ENCODE assay signal across 18 cellular contexts in the genomic region with DNA sequence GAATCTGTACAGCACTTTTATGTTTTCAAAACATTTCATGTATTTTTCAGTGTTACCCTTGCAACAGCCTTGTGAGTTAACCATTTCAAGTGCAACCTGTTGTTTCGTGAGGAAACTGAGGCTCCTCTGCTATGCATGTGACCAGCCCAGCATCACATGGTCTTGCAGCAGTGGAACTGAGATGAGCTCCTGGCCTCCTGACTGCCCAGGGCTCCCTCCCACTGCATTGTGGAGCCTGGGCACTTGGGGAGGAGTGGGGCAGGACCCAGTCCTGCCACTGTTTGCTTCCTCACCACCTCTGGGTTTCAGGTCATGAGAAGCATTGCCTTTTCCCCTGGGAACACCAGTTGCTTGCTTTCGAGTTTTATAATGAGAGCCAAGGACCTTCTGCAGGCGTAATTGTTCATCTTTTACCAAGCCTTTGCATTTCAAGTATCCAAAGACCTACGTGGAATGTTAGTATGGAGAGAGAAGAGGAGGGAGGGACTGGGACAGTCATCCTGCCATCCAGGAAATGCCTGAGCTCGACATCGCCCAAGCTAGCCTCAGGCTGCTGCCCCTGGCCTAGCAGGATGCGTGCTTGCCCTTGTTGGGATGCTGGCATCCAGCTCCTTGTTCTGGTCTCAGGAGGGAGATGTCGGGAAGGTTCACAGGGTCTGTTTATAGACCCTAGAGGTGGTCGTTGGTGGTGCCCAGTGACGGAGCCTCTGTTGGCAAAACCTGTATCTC. TPM values are rescaled to one million over a fixed set of nuclear protein-coding genes. Genes with fewer than 3 reads are reported as not detected.
A peak's percentile ranks its signal among the peaks of the same experiment; 100 is the strongest.
DNase-seq lines count a peak whose midpoint lies in the region; ATAC-seq and TF ChIP-seq lines count a peak whose summit lies in the region.
"Had no signal": no experiment of that assay in that cellular context is flagged by ENCODE, and none has a peak within 500 bp of the region (broad histone marks: within the 10 kb centered on the region; RNA-seq: fewer than 3 reads in every experiment).

No MANE protein-coding gene starts in this region.

- H3K4me1 Mint-ChIP-seq in MCF 10A (ENCODE audit: insufficient read depth, unreplicated experiment): no peaks in the 10 kb centered on the region

- H3K9me3 Mint-ChIP-seq in MCF 10A (ENCODE audit: unreplicated experiment): no peaks in the 10 kb centered on the region

- no TSS peak for BruUV-seq in MCF 10A (replicated peaks; lab: Mats Ljungman, UMichigan)

- H3K36me3 ChIP-seq in breast epithelium: no peaks in the 10 kb centered on the region
- no peaks in the 10 kb centered on the region for H3K36me3 ChIP-seq in body of pancreas (replicated peaks in 1 of 2; ENCODE audit: insufficient read depth in 1 of 2, low read depth in 2 of 2)
- H3K36me3 ChIP-seq in suprapubic skin: peaks cover 14% of the 10 kb centered on the region
- H3K36me3 ChIP-seq: BE2C, SJSA1 had no signal

- TF ChIP-seq CTCF in breast epithelium (IDR thresholded peaks at IDR 0.05) (no peak), MCF 10A (IDR thresholded peaks at IDR 0.05; ENCODE audit: unreplicated experiment) (no peak), body of pancreas (IDR thresholded peaks at IDR 0.05) (no peak), suprapubic skin (IDR thresholded peaks at IDR 0.05) (no peak)

- POLR2A ChIA-PET in MCF 10A (lab: Yijun Ruan, JAX): no interaction called here

- no peak for TF ChIP-seq POLR2A in breast epithelium (IDR thresholded peaks at IDR 0.05)
- TF ChIP-seq POLR2A in body of pancreas (IDR thresholded peaks at IDR 0.05): no peak
- TF ChIP-seq POLR2A in suprapubic skin (IDR thresholded peaks at IDR 0.05): no peak

- H3K4me1 ChIP-seq in breast epithelium: no peaks in the 10 kb centered on the region
- H3K4me1 ChIP-seq in body of pancreas: peaks cover 70% of the 10 kb centered on the region
- H3K4me1 ChIP-seq in suprapubic skin: peaks cover 6% of the 10 kb centered on the region
- H3K4me1 ChIP-seq: BE2C, Caco-2, gastroesophageal sphincter, SJSA1, spleen, vagina had no signal

- H3K9me3 ChIP-seq in breast epithelium (no peaks in the 10 kb centered on the region), body of pancreas (no peaks in the 10 kb centered on the region), suprapubic skin (no peaks in the 10 kb centered on the region)
- H3K9me3 ChIP-seq: BE2C, Caco-2, gastroesophageal sphincter, SJSA1, spleen, vagina had no signal

- TF ChIP-seq EP300 in suprapubic skin (IDR thresholded peaks at IDR 0.05): no peak

- CTCF ChIA-PET in MCF 10A (lab: Yijun Ruan, JAX): interaction anchor here (0.6 to 26.1 kb wide), 3 partner anchors 12 to 160 kb away, joined by 3 to 739 read pairs (median 51); no protein-coding TSS in a partner anchor

- peak in 1 of 2 donors; percentile 44 for DNase-seq in breast epithelium (ENCODE audit: low spot score in 2 of 2)
- no peak for DNase-seq in MCF 10A (ENCODE audit: unreplicated experiment)
- DNase-seq in body of pancreas: peak in 1 of 4 donors; percentile 51
- no peak for DNase-seq in suprapubic skin (ENCODE audit: low spot score in 2 of 2)
- DNase-seq in hepatic stellate cell (ENCODE audit: low spot score): no peak
- DNase-seq: activated CD4-positive, alpha-beta T cell treated with anti-CD3 and anti-CD28 coated beads, Interleukin-2, amount 50 U/mL, for 4 hours; activated effector memory CD4-positive, alpha-beta T cell treated with anti-CD3 and anti-CD28 coated beads, Interleukin-2, amount 50 U/mL, for 16 hours; BE2C; Caco-2; NCI-H82; OCI-M1; spleen had no signal

- H3K27me3 ChIP-seq in breast epithelium (no peaks in the 10 kb centered on the region), body of pancreas (no peaks in the 10 kb centered on the region), layer of hippocampus (ENCODE audit: control insufficient read depth, insufficient read depth, low read length) (no peaks in the 10 kb centered on the region), suprapubic skin (no peaks in the 10 kb centered on the region)
- H3K27me3 ChIP-seq: BE2C, gastroesophageal sphincter, SJSA1, spleen, vagina had no signal

- no peak overlapping the region for H3K27ac Mint-ChIP-seq in MCF 10A (ENCODE audit: low read depth, unreplicated experiment)

- H3K27me3 Mint-ChIP-seq in MCF 10A (ENCODE audit: insufficient read depth, unreplicated experiment): no peaks in the 10 kb centered on the region

- H3K36me3 Mint-ChIP-seq in MCF 10A (ENCODE audit: insufficient read depth, unreplicated experiment): peaks cover 28% of the 10 kb centered on the region

- ATAC-seq in body of pancreas: peak; percentile 7
- no peak for ATAC-seq in HG03159 (IDR thresholded peaks at IDR 0.05; ENCODE audit: unreplicated experiment)
- ATAC-seq in GM18519 (IDR thresholded peaks at IDR 0.05; ENCODE audit: low FRiP score, unreplicated experiment): no peak
- ATAC-seq: gastroesophageal sphincter had no signal

- H3K27ac ChIP-seq in breast epithelium (peak overlapping the region; percentile 20 to 85), body of pancreas (peak overlapping the region; percentile 91 to 95 (median 92)), layer of hippocampus (ENCODE audit: low read depth, low read length) (peak overlapping the region; percentile 27), suprapubic skin (peak overlapping the region; percentile 72)
- H3K27ac ChIP-seq: gastroesophageal sphincter, SJSA1, spleen, vagina had no signal

- H3K4me3 Mint-ChIP-seq in MCF 10A (ENCODE audit: unreplicated experiment): no peak overlapping the region

- intact Hi-C loops in breast epithelium (cut with DNase I; ENCODE audit: low total_unique reads): no loop called here
- intact Hi-C loops in MCF 10A (cut with micrococcal nuclease): no loop called here
- intact Hi-C loops in body of pancreas (cut with DNase I): no loop called here

- H3K4me3 ChIP-seq in breast epithelium: no peak overlapping the region
- H3K4me3 ChIP-seq in body of pancreas: no peak overlapping the region
- no peak overlapping the region for H3K4me3 ChIP-seq in suprapubic skin
- H3K4me3 ChIP-seq: gastroesophageal sphincter, SJSA1, spleen, vagina had no signal

- 66 to 72% methylated on average over 10 of the region's 10 CpGs for WGBS in body of pancreas, 2 donors
- 72% methylated on average over 10 of the region's 10 CpGs for WGBS in suprapubic skin

RNA-seq across cellular contexts. Expression of a gene that starts 32.3 kb away (rescaled TPM):
- total RNA-seq in breast epithelium (1 to 10 TPM in 1 of 3 donors, under 1 TPM in 1, not detected in 1; 0.59 to 2.3 TPM), MCF 10A (2022) (3.2 and 6.0 TPM in 2 replicates), body of pancreas (100 to 1,000 TPM; 247 to 584 TPM), suprapubic skin (1 to 10 TPM; 1.2 to 7.8 (median 4.4) TPM)
- total RNA-seq: SJSA1, vagina had no signal

Comparison
In these comparisons a context has a peak if more than half of its experiments do, and no peak if none do; other contexts are left out.
1. H3K27ac ChIP-seq: peak in every context shown above with its lines; median percentile 92 in body of pancreas; 72 in suprapubic skin; 52 in breast epithelium; 27 in layer of hippocampus.
2. RNA of a gene that starts 32.3 kb away (total RNA-seq): 247 to 584 TPM in body of pancreas; 1.2 to 7.8 TPM in suprapubic skin, 3.2 to 6.0 TPM in MCF 10A and 0.59 to 2.3 TPM in breast epithelium; every median in the first group is over 10 times any median in the second.